ENCODE assay signal across 33 cellular contexts in genomic region chr12:94803939-94804338, GRCh38.
"Had no signal": no experiment of that assay in that cellular context is flagged by ENCODE, and none has a peak within 500 bp of the region (broad histone marks: within the 10 kb centered on the region; RNA-seq: fewer than 3 reads in every experiment).

No MANE protein-coding gene starts in this region.

- H3K27ac Mint-ChIP-seq: activated B cell treated with CpG ODN at 0.5 μM for 24 hours; activated CD8-positive, alpha-beta memory T cell treated with anti-CD3 and anti-CD28 coated beads, Interleukin-2, amount 10 ng/mL, durations not matched to agents 7 days and 5 days; activated CD8-positive, alpha-beta T cell treated with anti-CD3 and anti-CD28 coated beads, Interleukin-2, amount 10 ng/mL, durations not matched to agents 7 days and 5 days; activated naive CD4-positive, alpha-beta T cell treated with anti-CD3 and anti-CD28 coated beads for 36 hours; activated naive CD4-positive, alpha-beta T cell treated with anti-CD3 and anti-CD28 coated beads, Interleukin-2, amount 50 U/mL, for 24 hours; activated naive CD8-positive, alpha-beta T cell treated with anti-CD3 and anti-CD28 coated beads for 36 hours; activated naive CD8-positive, alpha-beta T cell treated with anti-CD3 and anti-CD28 coated beads, Interleukin-2, amount 50 U/mL, for 24 hours; activated T-helper 1 cell treated with anti-CD3 and anti-CD28 coated beads, Interleukin-12 subunit alpha, Interleukin-12 subunit beta, Interleukin-2, Interleukin-4 antibody, amounts not matched to agents 30 ng/mL and 10 ng/mL and 1 ng/mL, durations not matched to agents 14 hours and 24 hours and 36 hours; activated T-helper 2 cell treated with anti-CD3 and anti-CD28 coated beads, Interferon-gamma antibody, Interleukin-2, Interleukin-4, amounts not matched to agents 10 μg/mL and 5 μg/mL and 100 μg/mL, durations not matched to agents 14 hours and 24 hours and 36 hours; effector memory CD8-positive, alpha-beta T cell; T-helper 17 cell; T-helper 2 cell treated with Interferon-gamma antibody and Interleukin-4, amounts not matched to agents 5 μg/mL and 100 μg/mL, for 36 hours had no signal

- H3K27ac ChIP-seq: adrenal gland, body of pancreas, esophagus muscularis mucosa, foreskin keratinocyte, gastrocnemius medialis, WERI-Rb-1 had no signal

- H3K9me3 Mint-ChIP-seq: activated naive CD4-positive, alpha-beta T cell treated with anti-CD3 and anti-CD28 coated beads for 36 hours; activated naive CD4-positive, alpha-beta T cell treated with anti-CD3 and anti-CD28 coated beads, Interleukin-2, amount 50 U/mL, for 24 hours; activated naive CD8-positive, alpha-beta T cell treated with anti-CD3 and anti-CD28 coated beads for 36 hours; activated naive CD8-positive, alpha-beta T cell treated with anti-CD3 and anti-CD28 coated beads, Interleukin-2, amount 50 U/mL, for 24 hours; activated T-helper 2 cell treated with anti-CD3 and anti-CD28 coated beads, Interferon-gamma antibody, Interleukin-2, Interleukin-4, amounts not matched to agents 10 μg/mL and 5 μg/mL and 100 μg/mL, durations not matched to agents 14 hours and 24 hours and 36 hours; effector memory CD8-positive, alpha-beta T cell; T-helper 2 cell treated with Interferon-gamma antibody and Interleukin-4, amounts not matched to agents 5 μg/mL and 100 μg/mL, for 36 hours had no signal

- H3K4me3 Mint-ChIP-seq: activated B cell treated with CpG ODN at 0.5 μM for 24 hours; activated CD8-positive, alpha-beta memory T cell treated with anti-CD3 and anti-CD28 coated beads, Interleukin-2, amount 10 ng/mL, durations not matched to agents 7 days and 5 days; activated CD8-positive, alpha-beta T cell treated with anti-CD3 and anti-CD28 coated beads, Interleukin-2, amount 10 ng/mL, durations not matched to agents 7 days and 5 days; activated naive CD4-positive, alpha-beta T cell treated with anti-CD3 and anti-CD28 coated beads for 36 hours; activated naive CD4-positive, alpha-beta T cell treated with anti-CD3 and anti-CD28 coated beads, Interleukin-2, amount 50 U/mL, for 24 hours; activated naive CD8-positive, alpha-beta T cell treated with anti-CD3 and anti-CD28 coated beads for 36 hours; activated naive CD8-positive, alpha-beta T cell treated with anti-CD3 and anti-CD28 coated beads, Interleukin-2, amount 50 U/mL, for 24 hours; activated T-helper 1 cell treated with anti-CD3 and anti-CD28 coated beads, Interleukin-12 subunit alpha, Interleukin-12 subunit beta, Interleukin-2, Interleukin-4 antibody, amounts not matched to agents 30 ng/mL and 10 ng/mL and 1 ng/mL, durations not matched to agents 14 hours and 24 hours and 36 hours; effector memory CD8-positive, alpha-beta T cell; T-helper 17 cell; T-helper 2 cell treated with Interferon-gamma antibody and Interleukin-4, amounts not matched to agents 5 μg/mL and 100 μg/mL, for 36 hours had no signal

- H3K4me1 Mint-ChIP-seq: activated CD8-positive, alpha-beta memory T cell treated with anti-CD3 and anti-CD28 coated beads, Interleukin-2, amount 10 ng/mL, durations not matched to agents 7 days and 5 days; activated naive CD4-positive, alpha-beta T cell treated with anti-CD3 and anti-CD28 coated beads, Interleukin-2, amount 50 U/mL, for 24 hours; activated naive CD8-positive, alpha-beta T cell treated with anti-CD3 and anti-CD28 coated beads for 36 hours; activated naive CD8-positive, alpha-beta T cell treated with anti-CD3 and anti-CD28 coated beads, Interleukin-2, amount 50 U/mL, for 24 hours; T-helper 17 cell had no signal

- H3K9me3 ChIP-seq: adrenal gland, body of pancreas, esophagus muscularis mucosa, gastrocnemius medialis had no signal

- H3K36me3 Mint-ChIP-seq: activated CD8-positive, alpha-beta memory T cell treated with anti-CD3 and anti-CD28 coated beads, Interleukin-2, amount 10 ng/mL, durations not matched to agents 7 days and 5 days; activated naive CD4-positive, alpha-beta T cell treated with anti-CD3 and anti-CD28 coated beads, Interleukin-2, amount 50 U/mL, for 24 hours; activated naive CD8-positive, alpha-beta T cell treated with anti-CD3 and anti-CD28 coated beads for 36 hours had no signal

- H3K36me3 ChIP-seq: adrenal gland, esophagus muscularis mucosa, gastrocnemius medialis, WERI-Rb-1 had no signal

- H3K27me3 ChIP-seq: adrenal gland, body of pancreas, esophagus muscularis mucosa, foreskin keratinocyte, gastrocnemius medialis had no signal

- DNase-seq: activated B cell treated with CpG ODN at 0.5 μM for 24 hours; activated CD4-positive, alpha-beta T cell treated with anti-CD3 and anti-CD28 coated beads for 48 hours; activated CD4-positive, alpha-beta T cell treated with anti-CD3 and anti-CD28 coated beads, Interleukin-2, amount 50 U/mL, for 1 hour; activated CD4-positive, alpha-beta T cell treated with anti-CD3 and anti-CD28 coated beads, Interleukin-2, amount 50 U/mL, for 48 hours; activated CD8-positive, alpha-beta memory T cell treated with anti-CD3 and anti-CD28 coated beads, Interleukin-2, amount 10 ng/mL, durations not matched to agents 7 days and 5 days; activated CD8-positive, alpha-beta memory T cell treated with anti-CD3 and anti-CD28 coated beads, Interleukin-2, amount 50 U/mL, for 4 hours; activated CD8-positive, alpha-beta T cell treated with anti-CD3 and anti-CD28 coated beads, Interleukin-2, amount 10 ng/mL, durations not matched to agents 7 days and 5 days; activated effector memory CD4-positive, alpha-beta T cell treated with anti-CD3 and anti-CD28 coated beads, Interleukin-2, amount 50 U/mL, for 16 hours; activated naive CD4-positive, alpha-beta T cell treated with anti-CD3 and anti-CD28 coated beads for 36 hours; activated naive CD8-positive, alpha-beta T cell treated with anti-CD3 and anti-CD28 coated beads for 36 hours; activated naive CD8-positive, alpha-beta T cell treated with anti-CD3 and anti-CD28 coated beads, Interleukin-2, amount 50 U/mL, for 24 hours; activated T-cell treated with anti-CD3 and anti-CD28 coated beads, Interleukin-2, amount 50 U/mL, for 1 hour; activated T-cell treated with anti-CD3 and anti-CD28 coated beads, Interleukin-2, amount 50 U/mL, for 48 hours; adrenal gland; aorta; body of pancreas; cortex of kidney; dermis blood vessel endothelial cell; effector CD4-positive, alpha-beta T cell; effector memory CD8-positive, alpha-beta T cell; erythroblast; foreskin keratinocyte; gastrocnemius medialis; T-helper 1 cell; T-helper 17 cell; T1000; WERI-Rb-1 had no signal

- H3K27me3 Mint-ChIP-seq: activated B cell treated with CpG ODN at 0.5 μM for 24 hours; activated naive CD4-positive, alpha-beta T cell treated with anti-CD3 and anti-CD28 coated beads, Interleukin-2, amount 50 U/mL, for 24 hours; activated naive CD8-positive, alpha-beta T cell treated with anti-CD3 and anti-CD28 coated beads for 36 hours had no signal

- H3K4me3 ChIP-seq: adrenal gland, body of pancreas, esophagus muscularis mucosa, gastrocnemius medialis had no signal

- H3K4me1 ChIP-seq: adrenal gland, body of pancreas, gastrocnemius medialis had no signal

- ATAC-seq: activated CD4-positive, CD25-positive, alpha-beta regulatory T cell treated with anti-CD3 and anti-CD28 coated beads, Interleukin-2, amount 50 U/mL, for 24 hours; activated CD8-positive, alpha-beta memory T cell treated with anti-CD3 and anti-CD28 coated beads, Interleukin-2, amount 10 ng/mL, durations not matched to agents 7 days and 5 days; activated CD8-positive, alpha-beta T cell treated with anti-CD3 and anti-CD28 coated beads, Interleukin-2, amount 10 ng/mL, durations not matched to agents 7 days and 5 days; activated naive CD8-positive, alpha-beta T cell treated with anti-CD3 and anti-CD28 coated beads, Interleukin-2, amount 50 U/mL, for 24 hours; body of pancreas; effector memory CD8-positive, alpha-beta T cell; foreskin keratinocyte; gastrocnemius medialis; T-helper 17 cell had no signal
